ENCODE assay signal across 1 cellular context in genomic region chr19:850221-850978, GRCh38.
TF ChIP-seq lines count a peak whose summit lies in the region.

No MANE protein-coding gene starts in this region.

TF ChIP-seq in HEK293, 187 proteins besides CTCF, POLR2A, EP300 and RAD21 (continued from another document):
- TF ChIP-seq MEIS1 (CRISPR knock-in tag; IDR thresholded peaks at IDR 0.05; ENCODE audit: borderline replicate concordance) = no peak
- TF ChIP-seq SP2 (tag by site-specific recombination; IDR thresholded peaks at IDR 0.05) = peak; percentile 36
- TF ChIP-seq ZIC2 (tag by site-specific recombination; IDR thresholded peaks at IDR 0.05) = peak; percentile 88
- peak; percentile 77; the same call in 1 of the 2 replicates for TF ChIP-seq ZBTB6 (tag by site-specific recombination; IDR thresholded peaks at IDR 0.05)
- TF ChIP-seq ZNF19 (tag by site-specific recombination; IDR thresholded peaks at IDR 0.05; ENCODE audit: low read depth) = no peak
- TF ChIP-seq ZBTB21 (tag by site-specific recombination; IDR thresholded peaks at IDR 0.05) = no peak
- TF ChIP-seq INSM2 (tag by site-specific recombination; IDR thresholded peaks at IDR 0.05) = no peak
- TF ChIP-seq ZBTB49 (tag by site-specific recombination; IDR thresholded peaks at IDR 0.05; ENCODE audit: low read depth) = no peak
- peak; percentile 95 for TF ChIP-seq GLIS1 (tag by site-specific recombination; IDR thresholded peaks at IDR 0.05)
- peak; percentile 18; the same call in 1 of the 2 replicates for TF ChIP-seq ZNF341 (tag by site-specific recombination; IDR thresholded peaks at IDR 0.05; ENCODE audit: low read depth)
- TF ChIP-seq TCF7L2 (IDR thresholded peaks at IDR 0.05; ENCODE audit: borderline replicate concordance, low read depth, low read length) = no peak
- no peak for TF ChIP-seq ZNF785 (tag by site-specific recombination; IDR thresholded peaks at IDR 0.05)
- no peak for TF ChIP-seq ZNF366 (tag by site-specific recombination; conservative IDR thresholded peaks at IDR 0.05)
- TF ChIP-seq HOXA7 (CRISPR knock-in tag; IDR thresholded peaks at IDR 0.05; ENCODE audit: borderline replicate concordance) = no peak
- TF ChIP-seq ZNF792 (tag by site-specific recombination; IDR thresholded peaks at IDR 0.05) = peak; percentile 97
- no peak for TF ChIP-seq ZNF211 (tag by site-specific recombination; IDR thresholded peaks at IDR 0.05; ENCODE audit: low read depth)
- TF ChIP-seq ZBTB20 (tag by site-specific recombination; IDR thresholded peaks at IDR 0.05) = peak; percentile 87
- TF ChIP-seq BCL6B (tag by site-specific recombination; IDR thresholded peaks at IDR 0.05) = no peak
- TF ChIP-seq ZNF155 (tag by site-specific recombination; IDR thresholded peaks at IDR 0.05) = no peak
- TF ChIP-seq IKZF3 (tag by site-specific recombination; IDR thresholded peaks at IDR 0.05) = peak; percentile 69; the same call in 1 of the 2 replicates
- TF ChIP-seq ZNF335 (tag by site-specific recombination; conservative IDR thresholded peaks at IDR 0.05) = no peak
- TF ChIP-seq KLF17 (tag by site-specific recombination; IDR thresholded peaks at IDR 0.05) = 0 out of 2 replicates have a peak, but pooled peaks have one; percentile 17
- no peak for TF ChIP-seq ZXDB (tag by site-specific recombination; IDR thresholded peaks at IDR 0.05)
- TF ChIP-seq GLIS2 (tag by site-specific recombination; IDR thresholded peaks at IDR 0.05) = peak; percentile 52
- no peak for TF ChIP-seq SCRT2 (tag by site-specific recombination; IDR thresholded peaks at IDR 0.05)
- TF ChIP-seq ZNF394 (tag by site-specific recombination; IDR thresholded peaks at IDR 0.05; ENCODE audit: borderline replicate concordance) = no peak
- peak; percentile 68; the same call in 1 of the 2 replicates for TF ChIP-seq HIC1 (tag by site-specific recombination; IDR thresholded peaks at IDR 0.05)
